ENCODE assay signal across 30 cellular contexts in genomic region chr9:80185112-80185738, GRCh38.
"Had no signal": no experiment of that assay in that cellular context is flagged by ENCODE, and none has a peak within 500 bp of the region (broad histone marks: within the 10 kb centered on the region; RNA-seq: fewer than 3 reads in every experiment).

No MANE protein-coding gene starts in this region.

- H3K27ac ChIP-seq: ascending aorta, cardiac muscle cell, VCaP had no signal

- H3K36me3 ChIP-seq: ascending aorta, cardiac muscle cell had no signal

- H3K9me3 ChIP-seq: ascending aorta had no signal

- H3K4me3 ChIP-seq: ascending aorta, cardiac muscle cell had no signal

- H3K4me1 ChIP-seq: ascending aorta had no signal

- DNase-seq: activated B cell treated with CpG ODN at 0.5 μM for 24 hours; activated CD4-positive, alpha-beta memory T cell treated with anti-CD3 and anti-CD28 coated beads for 36 hours; activated CD4-positive, alpha-beta T cell treated with anti-CD3 and anti-CD28 coated beads for 4 hours; activated CD4-positive, alpha-beta T cell treated with anti-CD3 and anti-CD28 coated beads, Interleukin-2, amount 10 ng/mL, durations not matched to agents 24 days and 14 days; activated CD4-positive, alpha-beta T cell treated with anti-CD3 and anti-CD28 coated beads, Interleukin-2, amount 50 U/mL, for 1 hour; activated CD4-positive, alpha-beta T cell treated with anti-CD3 and anti-CD28 coated beads, Interleukin-2, amount 50 U/mL, for 4 hours; activated CD4-positive, CD25-positive, alpha-beta regulatory T cell treated with anti-CD3 and anti-CD28 coated beads, Interleukin-2, amount 50 U/mL, for 72 hours; activated CD8-positive, alpha-beta memory T cell treated with anti-CD3 and anti-CD28 coated beads, Interleukin-2, amount 50 U/mL, for 4 hours; activated CD8-positive, alpha-beta T cell treated with anti-CD3 and anti-CD28 coated beads for 36 hours; activated effector memory CD4-positive, alpha-beta T cell treated with Interleukin-2 at 50 U/mL for 16 hours; activated gamma-delta T cell; activated naive CD4-positive, alpha-beta T cell treated with anti-CD3 and anti-CD28 coated beads, Interleukin-2, amount 10 ng/mL, durations not matched to agents 7 days and 5 days; activated naive CD4-positive, alpha-beta T cell treated with Interleukin-2 at 50 U/mL for 16 hours; activated naive CD8-positive, alpha-beta T cell treated with anti-CD3 and anti-CD28 coated beads, Interleukin-2, amount 10 ng/mL, durations not matched to agents 7 days and 5 days; activated naive CD8-positive, alpha-beta T cell treated with anti-CD3 and anti-CD28 coated beads, Interleukin-2, amount 50 U/mL, for 24 hours; activated T-cell treated with anti-CD3 and anti-CD28 coated beads for 4 hours; activated T-cell treated with anti-CD3 and anti-CD28 coated beads, Interleukin-2, amount 50 U/mL, for 1 hour; activated T-cell treated with anti-CD3 and anti-CD28 coated beads, Interleukin-2, amount 50 U/mL, for 4 hours; activated T-cell treated with anti-CD3 and anti-CD28 coated beads, Interleukin-2, amount 50 U/mL, for 72 hours; amygdala; anterior cingulate cortex; caudate nucleus; T-helper 1 cell; T-helper 2 cell; T-helper 9 cell had no signal

- FAIRE-seq: bronchial epithelial cell, TTC549 had no signal

- ATAC-seq: activated CD8-positive, alpha-beta T cell treated with anti-CD3 and anti-CD28 coated beads for 36 hours; activated naive CD8-positive, alpha-beta T cell treated with anti-CD3 and anti-CD28 coated beads, Interleukin-2, amount 50 U/mL, for 24 hours; activated T-cell treated with anti-CD3 and anti-CD28 coated beads, Interleukin-2, amount 50 U/mL, for 72 hours had no signal

- H3K27me3 ChIP-seq: ascending aorta, cardiac muscle cell had no signal
